19 cellular contexts compared by ENCODE assay signal in genomic region chr11:121886956-121887355, GRCh38.
DNase-seq lines count a peak whose midpoint lies in the region; ATAC-seq and TF ChIP-seq lines count a peak whose summit lies in the region.
"Had no signal": no experiment of that assay in that cellular context is flagged by ENCODE, and none has a peak within 500 bp of the region (broad histone marks: within the 10 kb centered on the region; RNA-seq: fewer than 3 reads in every experiment).

No MANE protein-coding gene starts in this region.

- no peaks in the 10 kb centered on the region for H3K36me3 Mint-ChIP-seq in brain
- no peaks in the 10 kb centered on the region for H3K36me3 Mint-ChIP-seq in nephron (ENCODE audit: low read depth)
- H3K36me3 Mint-ChIP-seq in endothelial cell (ENCODE audit: low read depth, unreplicated experiment) = no peaks in the 10 kb centered on the region
- H3K36me3 Mint-ChIP-seq: CD4-positive, CD25-positive, alpha-beta regulatory T cell had no signal

- no peak overlapping the region for H3K4me3 Mint-ChIP-seq in brain
- no peak overlapping the region for H3K4me3 Mint-ChIP-seq in nephron
- no peak overlapping the region for H3K4me3 Mint-ChIP-seq in endothelial cell (ENCODE audit: unreplicated experiment)
- H3K4me3 Mint-ChIP-seq: CD4-positive, CD25-positive, alpha-beta regulatory T cell had no signal

- TF ChIP-seq CTCF in brain (conservative IDR thresholded peaks at IDR 0.05) (no peak), nephron (IDR thresholded peaks at IDR 0.05; ENCODE audit: unreplicated experiment in 3 of 3) (no peak), endothelial cell (IDR thresholded peaks at IDR 0.05; ENCODE audit: unreplicated experiment) (no peak)

- H3K9me3 Mint-ChIP-seq in brain (peaks cover 0 to 3% (median 3%) of the 10 kb centered on the region in 5 experiments), nephron (no peaks in the 10 kb centered on the region), endothelial cell (ENCODE audit: unreplicated experiment) (no peaks in the 10 kb centered on the region)

- H3K27me3 Mint-ChIP-seq in brain = no peaks in the 10 kb centered on the region
- H3K27me3 Mint-ChIP-seq in nephron (ENCODE audit: low read depth) = no peaks in the 10 kb centered on the region
- peaks cover 1% of the 10 kb centered on the region for H3K27me3 Mint-ChIP-seq in endothelial cell (ENCODE audit: unreplicated experiment)
- H3K27me3 Mint-ChIP-seq: CD4-positive, CD25-positive, alpha-beta regulatory T cell had no signal

- H3K4me1 Mint-ChIP-seq in brain = peaks cover 58% of the 10 kb centered on the region
- H3K4me1 Mint-ChIP-seq in nephron = peaks cover 55% of the 10 kb centered on the region
- H3K4me1 Mint-ChIP-seq in endothelial cell (ENCODE audit: unreplicated experiment) = peaks cover 6% of the 10 kb centered on the region
- H3K4me1 Mint-ChIP-seq: CD4-positive, CD25-positive, alpha-beta regulatory T cell had no signal

- DNase-seq in DMS 273 (lab: John Stamatoyannopoulos, UW; ENCODE audit: unreplicated experiment) (peak; percentile 56), NCI-H524 treated with DMSO at 0.1 percent for 48 hours (lab: John Stamatoyannopoulos, UW) (peak; percentile 53), endothelial cell (ENCODE audit: low spot score) (no peak)
- no peak for DNase-seq in activated naive CD4-positive, alpha-beta T cell (lab: John Stamatoyannopoulos, UW)
- DNase-seq: CD4-positive, CD25-positive, alpha-beta regulatory T cell; GDM1; Karpas-422; NCI-H1092; NCI-H1436; NCI-H187; NCI-H2081 treated with DMSO at 0.1 percent for 48 hours; NCI-H526 treated with DMSO at 0.1 percent for 48 hours; PC-3 had no signal

- no peak for ATAC-seq in HG02610 (IDR thresholded peaks at IDR 0.05; ENCODE audit: unreplicated experiment)
- ATAC-seq: GM12878, HCT116, HepG2, PC-3 had no signal

- H3K27ac Mint-ChIP-seq in brain (peak overlapping the region; percentile 26 to 93 (median 88)), nephron (peak overlapping the region in 2 of 3 experiments; percentile 92 to 93), endothelial cell (ENCODE audit: unreplicated experiment) (no peak overlapping the region)
- H3K27ac Mint-ChIP-seq: CD4-positive, CD25-positive, alpha-beta regulatory T cell had no signal

Comparison
In these comparisons a context has a peak if more than half of its experiments do, and no peak if none do; other contexts are left out.
1. DNase-seq: peak in DMS 273 (single experiment) and NCI-H524 treated with DMSO at 0.1 percent for 48 hours (single experiment); none in endothelial cell (single experiment) and activated naive CD4-positive, alpha-beta T cell (0 of 4).